ENCODE assay signal across 26 cellular contexts in genomic region chr21:27536319-27536718, GRCh38.
A peak's percentile ranks its signal among the peaks of the same experiment; 100 is the strongest.
DNase-seq lines count a peak whose midpoint lies in the region; ATAC-seq and TF ChIP-seq lines count a peak whose summit lies in the region.
"Had no signal": no experiment of that assay in that cellular context is flagged by ENCODE, and none has a peak within 500 bp of the region (broad histone marks: within the 10 kb centered on the region; RNA-seq: fewer than 3 reads in every experiment).

No MANE protein-coding gene starts in this region.

- H3K9me3 ChIP-seq in AG04450 (ENCODE audit: control insufficient read depth, insufficient read depth, low read length) = no peaks in the 10 kb centered on the region
- no peaks in the 10 kb centered on the region for H3K9me3 ChIP-seq in IMR-90 (ENCODE audit: control insufficient read depth, insufficient read depth, low read length)
- H3K9me3 ChIP-seq in mammary epithelial cell (replicated peaks; ENCODE audit: insufficient read depth, low read length) = no peaks in the 10 kb centered on the region
- H3K9me3 ChIP-seq: colonic mucosa, SJCRH30, thyroid gland, uterus had no signal

- no peak overlapping the region for H4K91ac ChIP-seq in IMR-90 (ENCODE audit: insufficient read depth, low read depth, low read length)

- H3K4ac ChIP-seq in IMR-90 (ENCODE audit: low read depth, low read length) = no peak overlapping the region

- no peak for TF ChIP-seq CTCF in AG04450 (IDR thresholded peaks at IDR 0.05; ENCODE audit: low read depth, low read length)
- TF ChIP-seq CTCF in IMR-90 (conservative IDR thresholded peaks at IDR 0.05; ENCODE audit: low read depth, low read length) = no peak
- TF ChIP-seq CTCF in mammary epithelial cell (conservative IDR thresholded peaks at IDR 0.05 in 1 of 2, IDR thresholded peaks at IDR 0.05 in 1 of 2; ENCODE audit: extremely low read depth in 1 of 2, insufficient read depth in 1 of 2, low read depth in 1 of 2, low read length in 2 of 2) = no peak
- no peak for TF ChIP-seq CTCF in fibroblast of villous mesenchyme (IDR thresholded peaks at IDR 0.05; ENCODE audit: insufficient read depth, low read depth, low read length)

- CTCF ChIA-PET in AG04450 (lab: Charles Lee) (no interaction called here), IMR-90 (lab: Yijun Ruan, JAX) (no interaction called here), mammary epithelial cell (lab: Charles Lee; ENCODE audit: low non-redundant PET) (no interaction called here)

- H4K8ac ChIP-seq in IMR-90 (ENCODE audit: low read depth in 2 of 2, low read length in 2 of 2) = no peak overlapping the region

- H3K14ac ChIP-seq in IMR-90 (replicated peaks; ENCODE audit: low read depth, low read length) = no peak overlapping the region

- no CpG with 5 or more reads among the region's 3 CpGs for WGBS in IMR-90 (ENCODE audit: extremely low coverage in 2 of 2, insufficient read length in 1 of 2), 2 experiments
- WGBS in mammary epithelial cell (ENCODE audit: low coverage, missing lambda C conversion rate) = 92% methylated on average over 3 of the region's 3 CpGs

- H3K4me1 ChIP-seq in IMR-90 (ENCODE audit: control insufficient read depth, insufficient read depth, low read length) (peaks cover 1% of the 10 kb centered on the region; the same call in 1 of the 2 replicates), mammary epithelial cell (ENCODE audit: insufficient read depth, low read length) (no peaks in the 10 kb centered on the region)
- H3K4me1 ChIP-seq: colonic mucosa, SJCRH30, thyroid gland, uterus had no signal

- H2BK5ac ChIP-seq in IMR-90 (ENCODE audit: low read depth, low read length, poor library complexity, severe bottlenecking) = no peak overlapping the region

- no peak overlapping the region for H4K5ac ChIP-seq in IMR-90 (ENCODE audit: low read depth, low read length)

- no TSS peak for BruUV-seq in IMR-90 (replicated peaks; lab: Mats Ljungman, UMichigan)
- BruUV-seq in mammary epithelial cell (replicated peaks; lab: Mats Ljungman, UMichigan) = no TSS peak

- no peak overlapping the region for H3K23ac ChIP-seq in IMR-90 (ENCODE audit: low read depth, low read length)

- H3K9me1 ChIP-seq in IMR-90 (ENCODE audit: insufficient read depth, low read length) = no peaks in the 10 kb centered on the region

- in situ Hi-C loops in IMR-90 (cut with MboI; ENCODE audit: low sequenced_read_pairs) (no loop called here), mammary epithelial cell (cut with MboI; ENCODE audit: low sequenced_read_pairs in 2 of 2) (no loop called here)

- H2BK120ac ChIP-seq in IMR-90 (ENCODE audit: low read depth, low read length) = no peak overlapping the region

- no peak overlapping the region for H3K56ac ChIP-seq in IMR-90 (ENCODE audit: extremely low read depth, insufficient read depth, low read length)

- H3K4me3 ChIP-seq in AG04450 (ENCODE audit: low read depth, low read length) (no peak overlapping the region), IMR-90 (ENCODE audit: insufficient read depth, low read depth, low read length) (no peak overlapping the region), mammary epithelial cell (replicated peaks in 1 of 3; ENCODE audit: insufficient read depth in 1 of 3, low read depth in 2 of 3, low read length in 3 of 3) (no peak overlapping the region), fibroblast of villous mesenchyme (ENCODE audit: low read depth, low read length) (no peak overlapping the region)
- H3K4me3 ChIP-seq: cardiac muscle cell, colonic mucosa, lung, SJCRH30, thyroid gland, uterus had no signal

- H3K4me2 ChIP-seq in IMR-90 (ENCODE audit: low read depth, low read length) = no peak overlapping the region
- H3K4me2 ChIP-seq in mammary epithelial cell (ENCODE audit: insufficient read depth, low read depth, low read length) = no peak overlapping the region

- H2AFZ ChIP-seq in IMR-90 (replicated peaks; ENCODE audit: low read length, poor library complexity) = no peak overlapping the region
- no peak overlapping the region for H2AFZ ChIP-seq in mammary epithelial cell (ENCODE audit: low read depth, low read length)

- ATAC-seq in IMR-90 (ENCODE audit: low read depth) = peak; percentile 37; the same call in 1 of the 2 replicates
- no peak for ATAC-seq in HG02798 (IDR thresholded peaks at IDR 0.05; ENCODE audit: poor library complexity, unreplicated experiment)
- no peak for ATAC-seq in GM18867 (IDR thresholded peaks at IDR 0.05; ENCODE audit: unreplicated experiment)
- ATAC-seq in HG03280 (IDR thresholded peaks at IDR 0.05; ENCODE audit: unreplicated experiment) = no peak
- ATAC-seq: activated naive CD4-positive, alpha-beta T cell treated with anti-CD3 and anti-CD28 coated beads, Interleukin-2, amount 50 U/mL, for 72 hours had no signal

- no peak overlapping the region for H2AK5ac ChIP-seq in IMR-90 (ENCODE audit: low read depth, low read length)

- H3K9ac ChIP-seq in IMR-90 (ENCODE audit: low read depth, low read length) = no peak overlapping the region
- H3K9ac ChIP-seq in mammary epithelial cell (ENCODE audit: insufficient read depth, low read length) = no peak overlapping the region

- no peaks in the 10 kb centered on the region for H3K79me1 ChIP-seq in IMR-90 (ENCODE audit: low read depth in 1 of 2, low read length in 2 of 2)

- POLR2A ChIA-PET in AG04450 (lab: Yijun Ruan, JAX) = no interaction called here
- POLR2A ChIA-PET in IMR-90 (lab: Charles Lee; ENCODE audit: unreplicated experiment) = interaction anchor here (0.6 kb wide), 1 partner anchor 454 kb away, joined by 3 read pairs; no protein-coding TSS in a partner anchor

- H3K27ac ChIP-seq in AG04450 (ENCODE audit: low read depth, low read length) (no peak overlapping the region), IMR-90 (ENCODE audit: insufficient read depth, low read length) (no peak overlapping the region), mammary epithelial cell (ENCODE audit: insufficient read depth, low read depth, low read length) (no peak overlapping the region)
- H3K27ac ChIP-seq: cardiac muscle cell, colonic mucosa, HL-60, SJCRH30, thyroid gland, uterus had no signal

- no peak overlapping the region for H3K18ac ChIP-seq in IMR-90 (ENCODE audit: low read depth, low read length)

- H3K79me2 ChIP-seq in mammary epithelial cell (ENCODE audit: insufficient read depth, low read length) = no peaks in the 10 kb centered on the region

- no peak overlapping the region for H2AK9ac ChIP-seq in IMR-90 (replicated peaks; ENCODE audit: low read depth, low read length, poor library complexity)

- H4K20me1 ChIP-seq in IMR-90 (ENCODE audit: insufficient read depth, low read length) (no peaks in the 10 kb centered on the region), mammary epithelial cell (ENCODE audit: insufficient read depth, low read length) (no peaks in the 10 kb centered on the region)

- no peak for TF ChIP-seq RAD21 in IMR-90 (IDR thresholded peaks at IDR 0.05; ENCODE audit: low read length)

- H3K27me3 ChIP-seq in AG04450 (ENCODE audit: control insufficient read depth, insufficient read depth, low read length) (no peaks in the 10 kb centered on the region), IMR-90 (ENCODE audit: control insufficient read depth, insufficient read depth, low read length) (no peaks in the 10 kb centered on the region), mammary epithelial cell (ENCODE audit: insufficient read depth, low read length) (no peaks in the 10 kb centered on the region)
- H3K27me3 ChIP-seq: cardiac muscle cell, colonic mucosa, SJCRH30, thyroid gland, uterus had no signal

- H3K36me3 ChIP-seq in IMR-90 (ENCODE audit: control insufficient read depth, insufficient read depth, low read length) = no peaks in the 10 kb centered on the region
- no peaks in the 10 kb centered on the region for H3K36me3 ChIP-seq in mammary epithelial cell (ENCODE audit: insufficient read depth, low read length)
- H3K36me3 ChIP-seq: cardiac muscle cell, colonic mucosa, SJCRH30, thyroid gland had no signal

- dilution Hi-C loops in IMR-90 (cut with HindIII; ENCODE audit: low sequenced_read_pairs, unreplicated experiment) (no loop called here), mammary epithelial cell (cut with HindIII; ENCODE audit: low sequenced_read_pairs) (no loop called here)

- no peak for TF ChIP-seq POLR2A in IMR-90 (IDR thresholded peaks at IDR 0.05; ENCODE audit: low read depth, low read length)

- H2BK15ac ChIP-seq in IMR-90 (ENCODE audit: low read depth, low read length) = no peak overlapping the region

- DNase-seq in AG04450 (ENCODE audit: low read depth, low spot score) (peak; percentile 6), IMR-90 (peak; percentile 75), mammary epithelial cell (peak; percentile 19), fibroblast of villous mesenchyme (ENCODE audit: low read depth) (peak; percentile 31), posterior cingulate gyrus (no peak)
- DNase-seq: 8988T; activated CD4-positive, alpha-beta T cell treated with anti-CD3 and anti-CD28 coated beads for 48 hours; activated CD8-positive, alpha-beta memory T cell treated with anti-CD3 and anti-CD28 coated beads for 24 hours; colonic mucosa; DND-41; effector CD4-positive, alpha-beta T cell; Karpas-422; NCI-H1694 treated with DMSO at 0.1 percent for 48 hours; NCI-H82; nephron progenitor cell; SJCRH30; stimulated activated CD4-positive, alpha-beta T cell treated with anti-CD3 and anti-CD28 coated beads, Interleukin-1b, Interleukin-23, amount 100 ng/mL, for 48 hours; thyroid gland; uterus had no signal

- intact Hi-C loops in IMR-90 (cut with micrococcal nuclease) (no loop called here), mammary epithelial cell (cut with micrococcal nuclease) (no loop called here), posterior cingulate gyrus (cut with DNase I) (no loop called here)

- H2BK20ac ChIP-seq in IMR-90 (ENCODE audit: low read depth, low read length) = no peak overlapping the region

TF ChIP-seq in IMR-90, 13 proteins besides CTCF, POLR2A, EP300 and RAD21:
- TF ChIP-seq SMC3 (IDR thresholded peaks at IDR 0.05; ENCODE audit: low read depth, low read length) (no peak), FOS (IDR thresholded peaks at IDR 0.05; ENCODE audit: low read depth, low read length) (peak; percentile 50; the same call in 1 of the 2 replicates), CEBPB (IDR thresholded peaks at IDR 0.05; ENCODE audit: low read depth, low read length) (peak; percentile 60)

Comparison
In these comparisons a context has a peak if more than half of its experiments do, and no peak if none do; other contexts are left out.
1. DNase-seq: peak in AG04450 (single experiment), IMR-90 (single experiment), mammary epithelial cell (single experiment) and fibroblast of villous mesenchyme (single experiment); none in posterior cingulate gyrus (0 of 10).